8 cellular contexts compared by ENCODE assay signal in genomic region chr7:130071701-130072622, GRCh38. TPM values are rescaled to one million over a fixed set of nuclear protein-coding genes. Genes with fewer than 3 reads are reported as not detected.
DNase-seq lines count a peak whose midpoint lies in the region; ATAC-seq lines count a peak whose summit lies in the region.

No MANE protein-coding gene starts in this region.

- H3K4me3 ChIP-seq in endocrine pancreas (ENCODE audit: control insufficient read depth, insufficient read depth, low read length) (peak overlapping the region; percentile 92), mesenchymal stem cell (ENCODE audit: insufficient read depth in 1 of 2, low read depth in 1 of 2, low read length in 2 of 2) (peak overlapping the region in 1 of 2 experiments; percentile 89)

- POLR2A ChIA-PET in activated CD4-positive, alpha-beta memory T cell treated with anti-CD3 and anti-CD28 coated beads for 36 hours (lab: Charles Lee) = no interaction called here

- no peak overlapping the region for H2BK12ac ChIP-seq in mesenchymal stem cell (ENCODE audit: low read length in 2 of 2)

- no peak overlapping the region for H2BK15ac ChIP-seq in mesenchymal stem cell (ENCODE audit: low read depth, poor library complexity, severe bottlenecking)

- H3K4me1 ChIP-seq in endocrine pancreas (ENCODE audit: control insufficient read depth, insufficient read depth, low read length) = peaks cover 16% of the 10 kb centered on the region
- H3K4me1 ChIP-seq in mesenchymal stem cell (ENCODE audit: control insufficient read depth, insufficient read depth, low read depth, low read length) = peaks cover 1% of the 10 kb centered on the region

- no peaks in the 10 kb centered on the region for H3K36me3 Mint-ChIP-seq in activated CD4-positive, alpha-beta memory T cell treated with anti-CD3 and anti-CD28 coated beads for 36 hours

- H3K18ac ChIP-seq in mesenchymal stem cell (ENCODE audit: low read depth in 1 of 2, low read length in 2 of 2) = no peak overlapping the region

- H3K27ac ChIP-seq in mesenchymal stem cell (ENCODE audit: low read length, poor library complexity, severe bottlenecking) = no peak overlapping the region

- H3K4ac ChIP-seq in mesenchymal stem cell (ENCODE audit: low read depth in 1 of 2, low read length in 2 of 2) = no peak overlapping the region

- H3K14ac ChIP-seq in mesenchymal stem cell (ENCODE audit: low read length in 2 of 2) = no peak overlapping the region

- no peaks in the 10 kb centered on the region for H3K9me3 ChIP-seq in endocrine pancreas (ENCODE audit: control insufficient read depth, low read length)
- H3K9me3 ChIP-seq in mesenchymal stem cell (ENCODE audit: control insufficient read depth, low read length) = no peaks in the 10 kb centered on the region

- no peak overlapping the region for H2AK5ac ChIP-seq in mesenchymal stem cell (ENCODE audit: low read length, severe bottlenecking)

- H2AFZ ChIP-seq in mesenchymal stem cell (ENCODE audit: low read depth, low read length) = no peak overlapping the region

- CTCF ChIA-PET in activated CD4-positive, alpha-beta memory T cell treated with anti-CD3 and anti-CD28 coated beads for 36 hours (lab: Charles Lee) = interaction anchor here (0.5 to 4.0 kb wide), 28 partner anchors 9 to 791 kb away, joined by 3 to 34 read pairs (median 4); partner anchors contain the start of gene TMEM209

- H3K4me1 Mint-ChIP-seq in activated CD4-positive, alpha-beta memory T cell treated with anti-CD3 and anti-CD28 coated beads for 36 hours (ENCODE audit: low read depth) = peaks cover 36% of the 10 kb centered on the region

- ATAC-seq in HG03571 (IDR thresholded peaks at IDR 0.05; ENCODE audit: unreplicated experiment) (peak; percentile 26), HG02763 (IDR thresholded peaks at IDR 0.05; ENCODE audit: unreplicated experiment) (no peak)

- WGBS in mesenchymal stem cell = 13% methylated on average over 4 of the region's 11 CpGs

- no peak overlapping the region for H4K8ac ChIP-seq in mesenchymal stem cell (ENCODE audit: low read length)

- DNase-seq in GDM1 (lab: John Stamatoyannopoulos, UW) = peak; percentile 65
- DNase-seq in NCI-H69 (lab: John Stamatoyannopoulos, UW) = peak; percentile 91
- peak; percentile 67 for DNase-seq in activated CD4-positive, alpha-beta memory T cell treated with anti-CD3 and anti-CD28 coated beads for 36 hours
- peak; percentile 91 for DNase-seq in mesenchymal stem cell
- DNase-seq in stimulated activated CD8-positive, alpha-beta memory T cell treated with anti-CD3 and anti-CD28 coated beads, Interleukin-15, amount 100 ng/mL, for 1 hour (ENCODE audit: low read depth) = peak; percentile 21

- no peaks in the 10 kb centered on the region for H3K27me3 Mint-ChIP-seq in activated CD4-positive, alpha-beta memory T cell treated with anti-CD3 and anti-CD28 coated beads for 36 hours

- H3K9ac ChIP-seq in endocrine pancreas (ENCODE audit: control insufficient read depth, insufficient read depth, low read length) (no peak overlapping the region), mesenchymal stem cell (ENCODE audit: low read length) (peak overlapping the region; percentile 90)

- peak overlapping the region; percentile 14 for H3K4me3 Mint-ChIP-seq in activated CD4-positive, alpha-beta memory T cell treated with anti-CD3 and anti-CD28 coated beads for 36 hours

- no peaks in the 10 kb centered on the region for H3K9me3 Mint-ChIP-seq in activated CD4-positive, alpha-beta memory T cell treated with anti-CD3 and anti-CD28 coated beads for 36 hours

- H3K23ac ChIP-seq in mesenchymal stem cell (ENCODE audit: low read length in 2 of 2) = no peak overlapping the region

- H2BK120ac ChIP-seq in mesenchymal stem cell (ENCODE audit: low read depth, low read length) = no peak overlapping the region

- H3K36me3 ChIP-seq in endocrine pancreas (ENCODE audit: control insufficient read depth, insufficient read depth, low read length) = no peaks in the 10 kb centered on the region
- H3K36me3 ChIP-seq in mesenchymal stem cell (ENCODE audit: control insufficient read depth in 1 of 2, insufficient read depth in 2 of 2, low read depth in 1 of 2, low read length in 2 of 2) = no peaks in the 10 kb centered on the region

- no peak overlapping the region for H3K27ac Mint-ChIP-seq in activated CD4-positive, alpha-beta memory T cell treated with anti-CD3 and anti-CD28 coated beads for 36 hours

- H2BK5ac ChIP-seq in mesenchymal stem cell (ENCODE audit: low read depth, low read length, poor library complexity, severe bottlenecking) = no peak overlapping the region

- peak overlapping the region; percentile 66 for H3K4me2 ChIP-seq in mesenchymal stem cell (ENCODE audit: low read length, poor library complexity, severe bottlenecking)

- H3K27me3 ChIP-seq in endocrine pancreas (ENCODE audit: control insufficient read depth, insufficient read depth, low read length) = no peaks in the 10 kb centered on the region
- H3K27me3 ChIP-seq in mesenchymal stem cell (ENCODE audit: control insufficient read depth in 1 of 2, insufficient read depth in 1 of 2, low read length in 2 of 2) = no peaks in the 10 kb centered on the region

- H3K79me1 ChIP-seq in mesenchymal stem cell (replicated peaks; ENCODE audit: low read length, poor library complexity, severe bottlenecking) = no peaks in the 10 kb centered on the region

- no peak overlapping the region for H4K91ac ChIP-seq in mesenchymal stem cell (ENCODE audit: low read length)

- intact Hi-C loops in activated CD4-positive, alpha-beta memory T cell treated with anti-CD3 and anti-CD28 coated beads for 36 hours (cut with micrococcal nuclease) = loop anchor here (1.0 to 10.0 kb wide), 8 partner anchors 111 to 761 kb away; partner anchors contain the start of genes COPG2, SSMEM1, TMEM209 and UBE2H

RNA-seq across cellular contexts. Expression of gene KLHDC10, which starts 1.6 kb away (rescaled TPM):
- total RNA-seq in activated CD4-positive, alpha-beta memory T cell treated with anti-CD3 and anti-CD28 coated beads for 36 hours = 10 to 100 TPM; 16.4 to 16.8 TPM
- polyA plus RNA-seq in mesenchymal stem cell (2013, experiment 1 of 2) = 17.0 TPM
- 17.2 TPM for polyA plus RNA-seq in mesenchymal stem cell (2013, experiment 2 of 2)

RNA-seq across cellular contexts. Expression of gene ZC3HC1, which starts 20.8 kb away (rescaled TPM):
- total RNA-seq in activated CD4-positive, alpha-beta memory T cell treated with anti-CD3 and anti-CD28 coated beads for 36 hours = 10 to 100 TPM; 21.6 to 26.8 TPM
- 12.5 TPM for polyA plus RNA-seq in mesenchymal stem cell (2013, experiment 1 of 2)
- polyA plus RNA-seq in mesenchymal stem cell (2013, experiment 2 of 2) = 12.3 TPM

Comparison
In these comparisons a context has a peak if more than half of its experiments do, and no peak if none do; other contexts are left out.
1. DNase-seq: peak in every context shown above with its lines; median percentile 91 in NCI-H69; 91 in mesenchymal stem cell; 67 in activated CD4-positive, alpha-beta memory T cell treated with anti-CD3 and anti-CD28 coated beads for 36 hours; 65 in GDM1; 21 in stimulated activated CD8-positive, alpha-beta memory T cell treated with anti-CD3 and anti-CD28 coated beads, Interleukin-15, amount 100 ng/mL, for 1 hour.